8 cellular contexts compared by ENCODE assay signal in the genomic region with DNA sequence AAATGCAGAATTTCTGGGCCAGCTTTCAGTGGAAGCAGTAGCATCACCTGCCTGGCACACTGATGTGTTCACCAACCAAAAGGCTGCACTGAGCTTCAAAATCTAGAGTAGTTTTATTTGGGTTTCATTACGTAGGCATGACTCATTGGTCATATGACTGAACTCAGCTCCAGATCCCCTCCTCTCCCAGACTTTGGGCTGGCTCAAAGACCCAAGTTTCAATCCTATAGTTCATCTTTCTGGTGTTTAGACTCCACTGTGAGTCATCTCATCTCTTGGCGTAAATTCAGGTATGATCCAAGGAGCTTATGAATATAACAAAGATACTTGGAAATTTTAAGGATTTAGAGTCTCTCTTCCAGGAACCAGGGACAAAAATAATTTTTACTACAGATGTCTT. TPM values are rescaled to one million over a fixed set of nuclear protein-coding genes. Genes with fewer than 3 reads are reported as not detected.
DNase-seq lines count a peak whose midpoint lies in the region; ATAC-seq and TF ChIP-seq lines count a peak whose summit lies in the region.

No MANE protein-coding gene starts in this region.

- H3K36me3 ChIP-seq in gastroesophageal sphincter (peaks cover 0 to 45% of the 10 kb centered on the region in 2 donors), stomach smooth muscle (ENCODE audit: control insufficient read depth in 2 of 2, insufficient read depth in 2 of 2, low read length in 2 of 2) (peaks cover 0 to 2% of the 10 kb centered on the region in 2 donors)

- no peaks in the 10 kb centered on the region for H3K27me3 Mint-ChIP-seq in activated CD8-positive, alpha-beta memory T cell treated with anti-CD3 and anti-CD28 coated beads, Interleukin-2, amount 10 ng/mL, durations not matched to agents 7 days and 5 days

- H3K4me1 Mint-ChIP-seq in activated CD8-positive, alpha-beta memory T cell treated with anti-CD3 and anti-CD28 coated beads, Interleukin-2, amount 10 ng/mL, durations not matched to agents 7 days and 5 days: peaks cover 10% of the 10 kb centered on the region

- H3K4me3 ChIP-seq in gastroesophageal sphincter (no peak overlapping the region), stomach smooth muscle (ENCODE audit: low read length in 2 of 2) (peak overlapping the region in 1 of 2 donors; percentile 23)

- no peak for TF ChIP-seq POLR2A in gastroesophageal sphincter (IDR thresholded peaks at IDR 0.05)

- no peak for TF ChIP-seq EP300 in gastroesophageal sphincter (IDR thresholded peaks at IDR 0.05)

- H3K27ac Mint-ChIP-seq in activated CD8-positive, alpha-beta memory T cell treated with anti-CD3 and anti-CD28 coated beads, Interleukin-2, amount 10 ng/mL, durations not matched to agents 7 days and 5 days: no peak overlapping the region

- no peak overlapping the region for H3K4me3 Mint-ChIP-seq in activated CD8-positive, alpha-beta memory T cell treated with anti-CD3 and anti-CD28 coated beads, Interleukin-2, amount 10 ng/mL, durations not matched to agents 7 days and 5 days

- H3K27me3 ChIP-seq in gastroesophageal sphincter: no peaks in the 10 kb centered on the region
- H3K27me3 ChIP-seq in stomach smooth muscle (ENCODE audit: control insufficient read depth in 1 of 2, insufficient read depth in 2 of 2, low read length in 2 of 2): no peaks in the 10 kb centered on the region

- no peak for TF ChIP-seq CTCF in gastroesophageal sphincter (IDR thresholded peaks at IDR 0.05)

- H3K27ac ChIP-seq in gastroesophageal sphincter (peak overlapping the region in 3 of 4 donors; percentile 38 to 66 (median 62)), stomach smooth muscle (ENCODE audit: low read length) (peak overlapping the region; percentile 12)

- H3K9me3 Mint-ChIP-seq in activated CD8-positive, alpha-beta memory T cell treated with anti-CD3 and anti-CD28 coated beads, Interleukin-2, amount 10 ng/mL, durations not matched to agents 7 days and 5 days (ENCODE audit: low read depth): no peaks in the 10 kb centered on the region

- no peaks in the 10 kb centered on the region for H3K9me3 ChIP-seq in gastroesophageal sphincter
- H3K9me3 ChIP-seq in stomach smooth muscle (ENCODE audit: control insufficient read depth in 2 of 2, low read length in 2 of 2): no peaks in the 10 kb centered on the region

- CTCF ChIA-PET in activated CD8-positive, alpha-beta memory T cell treated with anti-CD3 and anti-CD28 coated beads, Interleukin-2, amount 10 ng/mL, durations not matched to agents 7 days and 5 days (lab: Charles Lee): interaction anchor here (2.1 kb wide), 1 partner anchor 15 kb away, joined by 5 read pairs; no protein-coding TSS in a partner anchor

- peak; percentile 49 for ATAC-seq in activated CD8-positive, alpha-beta memory T cell treated with anti-CD3 and anti-CD28 coated beads, Interleukin-2, amount 10 ng/mL, durations not matched to agents 7 days and 5 days
- ATAC-seq in gastroesophageal sphincter (peak; percentile 93), GM18873 (IDR thresholded peaks at IDR 0.05; ENCODE audit: low FRiP score, unreplicated experiment) (no peak)

- no peak overlapping the region for H3K9ac ChIP-seq in stomach smooth muscle (ENCODE audit: low read length in 2 of 2)

- WGBS in gastroesophageal sphincter (ENCODE audit: low coverage in 1 of 2), 2 donors: 18 to 19% methylated on average over 2 of the region's 2 CpGs

- peaks cover 0 to 51% (median 12%) of the 10 kb centered on the region in 3 donors for H3K4me1 ChIP-seq in gastroesophageal sphincter
- H3K4me1 ChIP-seq in stomach smooth muscle (ENCODE audit: control insufficient read depth, insufficient read depth, low read length): peaks cover 8% of the 10 kb centered on the region

- no peak for DNase-seq in activated CD8-positive, alpha-beta memory T cell treated with anti-CD3 and anti-CD28 coated beads, Interleukin-2, amount 10 ng/mL, durations not matched to agents 7 days and 5 days
- DNase-seq in activated CD8-positive, alpha-beta memory T cell treated with anti-CD3 and anti-CD28 coated beads for 24 hours: no peak
- DNase-seq in SK-MEL-5 (ENCODE audit: low read depth, low spot score): peak; percentile 88
- no peak for DNase-seq in NCI-H1694 treated with DMSO at 0.1 percent for 48 hours (lab: John Stamatoyannopoulos, UW)
- DNase-seq in NCI-H128 (lab: John Stamatoyannopoulos, UW; ENCODE audit: unreplicated experiment): no peak

- peaks cover 12% of the 10 kb centered on the region for H3K36me3 Mint-ChIP-seq in activated CD8-positive, alpha-beta memory T cell treated with anti-CD3 and anti-CD28 coated beads, Interleukin-2, amount 10 ng/mL, durations not matched to agents 7 days and 5 days

- in situ Hi-C loops in SK-MEL-5 (cut with HindIII; ENCODE audit: low pct_unique_long_range_greater_than_20kb, low sequenced_read_pairs): no loop called here

RNA-seq across cellular contexts. Expression of a gene that starts 17.7 kb away (rescaled TPM):
- 10 to 100 TPM; 14.3 to 16.9 TPM for total RNA-seq in activated CD8-positive, alpha-beta memory T cell treated with anti-CD3 and anti-CD28 coated beads, Interleukin-2, amount 10 ng/mL, durations not matched to agents 7 days and 5 days
- total RNA-seq in SK-MEL-5 (2014; rRNA removed; shearing (Covaris generic)): 18.3 and 23.0 TPM in 2 replicates
- 7.1 and 15.0 TPM in 2 replicates for polyA plus RNA-seq in SK-MEL-5 (2015; cell fraction: cytosol; rRNA removed)
- polyA plus RNA-seq in SK-MEL-5 (2015; cell fraction: nucleus; rRNA removed): 28.7 and 31.7 TPM in 2 replicates
- 10 to 100 TPM in 3 of 4 donors, 1 to 10 TPM in 1; 9.6 to 16.0 (median 13.7) TPM for total RNA-seq in gastroesophageal sphincter
